8 cellular contexts compared by ENCODE assay signal in genomic region chr5:150700298-150700599, GRCh38. TPM values are rescaled to one million over a fixed set of nuclear protein-coding genes. Genes with fewer than 3 reads are reported as not detected.
DNase-seq lines count a peak whose midpoint lies in the region; ATAC-seq and TF ChIP-seq lines count a peak whose summit lies in the region.

No MANE protein-coding gene starts in this region.

- peak overlapping the region; percentile 91 for H3K4me3 ChIP-seq in RWPE2 (ENCODE audit: severe bottlenecking)
- peak overlapping the region; percentile 93 for H3K4me3 ChIP-seq in iPS-11a (ENCODE audit: low read depth, low read length)
- peak overlapping the region; percentile 91 to 100 for H3K4me3 ChIP-seq in tibial artery

- H3K9me3 ChIP-seq in RWPE2 (ENCODE audit: severe bottlenecking), result no peaks in the 10 kb centered on the region
- H3K9me3 ChIP-seq in tibial artery, result no peaks in the 10 kb centered on the region

- peaks cover 9% of the 10 kb centered on the region for H3K4me1 Mint-ChIP-seq in activated T-cell treated with anti-CD3 and anti-CD28 coated beads, Interleukin-2, amount 50 U/mL, for 4 hours (ENCODE audit: low read depth)

- H3K36me3 ChIP-seq in RWPE2 (ENCODE audit: low read depth) (peaks cover 47% of the 10 kb centered on the region), tibial artery (peaks cover 35 to 38% (median 36%) of the 10 kb centered on the region in 3 donors)

- peak overlapping the region; percentile 53 for H3K27ac ChIP-seq in RWPE2 (ENCODE audit: poor library complexity, severe bottlenecking)
- peak overlapping the region; percentile 96 to 99 for H3K27ac ChIP-seq in tibial artery

- intact Hi-C loops in tibial artery (cut with DNase I; ENCODE audit: low total_unique reads), result no loop called here

- no peaks in the 10 kb centered on the region for H3K27me3 ChIP-seq in RWPE2 (ENCODE audit: insufficient read depth, poor library complexity, severe bottlenecking)
- H3K27me3 ChIP-seq in tibial artery, result no peaks in the 10 kb centered on the region

- H3K4me1 ChIP-seq in RWPE2 (ENCODE audit: insufficient read depth, poor library complexity, severe bottlenecking) (peaks cover 5% of the 10 kb centered on the region), tibial artery (peaks cover 0 to 12% (median 11%) of the 10 kb centered on the region in 4 donors)

- peaks cover 29% of the 10 kb centered on the region for H3K36me3 Mint-ChIP-seq in activated T-cell treated with anti-CD3 and anti-CD28 coated beads, Interleukin-2, amount 50 U/mL, for 4 hours (ENCODE audit: insufficient read depth)

- TF ChIP-seq CTCF in RWPE2 (IDR thresholded peaks at IDR 0.05; ENCODE audit: poor library complexity, severe bottlenecking) (no peak), tibial artery (IDR thresholded peaks at IDR 0.05) (no peak)

- ATAC-seq in activated T-cell treated with anti-CD3 and anti-CD28 coated beads, Interleukin-2, amount 50 U/mL, for 4 hours, result peak; percentile 13 to 30
- ATAC-seq in RWPE2 (ENCODE audit: low read depth) (no peak), left lobe of liver (no peak)

- H3K9me3 Mint-ChIP-seq in activated T-cell treated with anti-CD3 and anti-CD28 coated beads, Interleukin-2, amount 50 U/mL, for 4 hours, result no peaks in the 10 kb centered on the region

- DNase-seq in activated T-cell treated with anti-CD3 and anti-CD28 coated beads, Interleukin-2, amount 50 U/mL, for 4 hours, result no peak
- DNase-seq in activated T-cell treated with anti-CD3 and anti-CD28 coated beads for 4 hours (no peak), RWPE2 (ENCODE audit: low spot score) (no peak), tibial artery (no peak), NCI-H2029 treated with DMSO at 0.1 percent for 48 hours (lab: John Stamatoyannopoulos, UW) (no peak), left lobe of liver (ENCODE audit: low spot score) (no peak), midbrain (lab: John Stamatoyannopoulos, UW) (no peak)

- no peaks in the 10 kb centered on the region for H3K27me3 Mint-ChIP-seq in activated T-cell treated with anti-CD3 and anti-CD28 coated beads, Interleukin-2, amount 50 U/mL, for 4 hours (ENCODE audit: low read depth)

- no peak overlapping the region for H3K4me3 Mint-ChIP-seq in activated T-cell treated with anti-CD3 and anti-CD28 coated beads, Interleukin-2, amount 50 U/mL, for 4 hours

RNA-seq across cellular contexts. Expression of gene RBM22, which starts 0.6 kb away (rescaled TPM):
- 10 to 100 TPM; 81.6 to 92.7 (median 86.5) TPM for total RNA-seq in activated T-cell treated with anti-CD3 and anti-CD28 coated beads, Interleukin-2, amount 50 U/mL, for 4 hours
- 14.1 TPM for total RNA-seq in left lobe of liver

RNA-seq across cellular contexts. Expression of gene MYOZ3, which starts 39.2 kb away (rescaled TPM):
- under 1 TPM in 2 of 3 donors, not detected in 1; 0.21 to 0.86 TPM for total RNA-seq in activated T-cell treated with anti-CD3 and anti-CD28 coated beads, Interleukin-2, amount 50 U/mL, for 4 hours
- 0.18 TPM for total RNA-seq in left lobe of liver

RNA-seq across cellular contexts. Expression of gene DCTN4, which starts 58.6 kb away (rescaled TPM):
- 10 to 100 TPM; 35.9 to 42.2 (median 38.6) TPM for total RNA-seq in activated T-cell treated with anti-CD3 and anti-CD28 coated beads, Interleukin-2, amount 50 U/mL, for 4 hours
- 23.1 TPM for total RNA-seq in left lobe of liver

RNA-seq across cellular contexts. Expression of gene SYNPO, which starts 59.8 kb away (rescaled TPM):
- 1 to 10 TPM in 1 of 3 donors, under 1 TPM in 2; 0.56 to 1.4 (median 0.79) TPM for total RNA-seq in activated T-cell treated with anti-CD3 and anti-CD28 coated beads, Interleukin-2, amount 50 U/mL, for 4 hours
- 51.7 TPM for total RNA-seq in left lobe of liver

Comparison
In these comparisons a context has a peak if more than half of its experiments do, and no peak if none do; other contexts are left out.
1. ATAC-seq: peak in activated T-cell treated with anti-CD3 and anti-CD28 coated beads, Interleukin-2, amount 50 U/mL, for 4 hours (2 of 2); none in RWPE2 (single experiment) and left lobe of liver (single experiment).
2. Peak in every context shown above with its lines, with median percentiles within 50 percentile points of each other: H3K4me3 ChIP-seq.